25 cellular contexts compared by ENCODE assay signal in genomic region chr17:79829457-79829856, GRCh38.
"Had no signal": no experiment of that assay in that cellular context is flagged by ENCODE, and none has a peak within 500 bp of the region (broad histone marks: within the 10 kb centered on the region; RNA-seq: fewer than 3 reads in every experiment).

No MANE protein-coding gene starts in this region.

- H3K27ac ChIP-seq: brain microvascular endothelial cell, gastrocnemius medialis, left lung, neural progenitor cell, psoas muscle, testis, upper lobe of right lung had no signal

- H3K36me3 ChIP-seq: gastrocnemius medialis, neural progenitor cell had no signal

- ATAC-seq: activated CD8-positive, alpha-beta T cell treated with anti-CD3 and anti-CD28 coated beads for 36 hours; activated naive CD8-positive, alpha-beta T cell treated with anti-CD3 and anti-CD28 coated beads, Interleukin-2, amount 50 U/mL, for 24 hours; esophagus mucosa; gastrocnemius medialis; left lung; mucosa of descending colon; psoas muscle; sciatic nerve; stimulated activated effector memory CD8-positive, alpha-beta T cell treated with anti-CD3 and anti-CD28 coated beads, Interleukin-12 subunit alpha, Interleukin-12 subunit beta, amount 100 ng/mL, for 72 hours; upper lobe of right lung had no signal

- H3K4me3 ChIP-seq: gastrocnemius medialis, left lung, mucosa of descending colon, neural progenitor cell, psoas muscle, smooth muscle cell, testis, upper lobe of right lung had no signal

- DNase-seq: activated CD4-positive, alpha-beta T cell treated with anti-CD3 and anti-CD28 coated beads, Interleukin-2, amount 10 ng/mL, durations not matched to agents 24 days and 14 days; activated CD8-positive, alpha-beta T cell treated with anti-CD3 and anti-CD28 coated beads for 36 hours; activated naive CD4-positive, alpha-beta T cell treated with anti-CD3 and anti-CD28 coated beads, Interleukin-2, amount 10 ng/mL, durations not matched to agents 7 days and 5 days; activated naive CD8-positive, alpha-beta T cell treated with anti-CD3 and anti-CD28 coated beads, Interleukin-2, amount 50 U/mL, for 24 hours; activated T-cell treated with anti-CD3 and anti-CD28 coated beads, Interleukin-2, amount 50 U/mL, for 24 hours; anterior cingulate cortex; brain microvascular endothelial cell; cerebellar nuclear complex; effector CD8-positive, alpha-beta T cell; gastrocnemius medialis; head of caudate nucleus; left lung; naive B cell; psoas muscle; stimulated activated CD4-positive, alpha-beta T cell treated with anti-CD3 and anti-CD28 coated beads, Interleukin-4, amount 100 ng/mL, for 24 hours; T-cell; T1000; testis; upper lobe of right lung had no signal

- H3K27me3 ChIP-seq: brain microvascular endothelial cell, left lung, testis, upper lobe of right lung had no signal

- H3K9me3 ChIP-seq: gastrocnemius medialis, left lung, mucosa of descending colon, psoas muscle, testis, upper lobe of right lung had no signal

- H3K9ac ChIP-seq: neural progenitor cell had no signal

- H3K4me2 ChIP-seq: neural progenitor cell, smooth muscle cell had no signal

- H2AFZ ChIP-seq: neural progenitor cell had no signal
